8 cellular contexts compared by ENCODE assay signal in the genomic region with DNA sequence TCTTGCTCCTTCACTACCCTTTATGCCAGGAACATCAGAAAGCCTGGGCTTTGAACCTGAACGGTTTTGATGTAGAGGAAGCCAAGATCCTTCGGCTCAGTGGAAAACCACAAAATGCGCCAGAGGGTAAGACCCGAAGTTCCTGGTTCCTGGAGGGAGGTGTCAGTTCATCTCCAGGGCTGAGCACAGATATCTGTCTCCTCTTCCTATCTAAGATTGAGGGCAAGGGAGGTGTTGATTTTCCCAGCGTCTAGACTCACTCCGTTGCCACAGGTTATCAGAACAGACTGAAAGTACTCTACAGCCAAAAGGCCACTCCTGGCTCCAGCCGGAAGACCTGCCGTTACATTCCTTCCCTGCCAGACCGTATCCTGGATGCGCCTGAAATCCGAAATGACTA. TPM values are rescaled to one million over a fixed set of nuclear protein-coding genes. Genes with fewer than 3 reads are reported as not detected.
DNase-seq lines count a peak whose midpoint lies in the region; ATAC-seq and TF ChIP-seq lines count a peak whose summit lies in the region.

No MANE protein-coding gene starts in this region.

- 0 out of 2 replicates have a peak overlapping the region, but pooled peaks have one; percentile 80 for H3K27ac ChIP-seq in HEK293 (ENCODE audit: extremely low read depth, low read depth, low read length)

- CTCF ChIA-PET in HEK293 (lab: Yijun Ruan, JAX) = interaction anchor here (3.2 kb wide), 1 partner anchor 55 kb away, joined by 11 read pairs; no protein-coding TSS in a partner anchor

- peaks cover 42% of the 10 kb centered on the region for H3K4me1 Mint-ChIP-seq in activated T-helper 2 cell treated with anti-CD3 and anti-CD28 coated beads, Interferon-gamma antibody, Interleukin-2, Interleukin-4, amounts not matched to agents 10 μg/mL and 5 μg/mL and 100 μg/mL, durations not matched to agents 14 hours and 24 hours and 36 hours (ENCODE audit: low read depth)

- ATAC-seq in GM18498 (IDR thresholded peaks at IDR 0.05; ENCODE audit: unreplicated experiment) = no peak

- no peaks in the 10 kb centered on the region for H3K27me3 Mint-ChIP-seq in activated T-helper 2 cell treated with anti-CD3 and anti-CD28 coated beads, Interferon-gamma antibody, Interleukin-2, Interleukin-4, amounts not matched to agents 10 μg/mL and 5 μg/mL and 100 μg/mL, durations not matched to agents 14 hours and 24 hours and 36 hours (ENCODE audit: low read depth)

- intact Hi-C loops in activated T-helper 2 cell treated with anti-CD3 and anti-CD28 coated beads, Interferon-gamma antibody, Interleukin-2, Interleukin-4, amounts not matched to agents 10 μg/mL and 5 μg/mL and 100 μg/mL, durations not matched to agents 14 hours and 24 hours and 36 hours (cut with micrococcal nuclease) = loop anchor here (10.0 kb wide), 2 partner anchors 95 to 675 kb away; partner anchors contain the start of genes HYI and YBX1

- no peaks in the 10 kb centered on the region for H3K9me3 ChIP-seq in HEK293 (ENCODE audit: control insufficient read depth, insufficient read depth, low read depth, low read length)

- no peak for TF ChIP-seq CTCF in AG10803 (conservative IDR thresholded peaks at IDR 0.05; ENCODE audit: low read length)
- TF ChIP-seq CTCF in HEK293 (tag by site-specific recombination; IDR thresholded peaks at IDR 0.05) = no peak

- H3K4me1 ChIP-seq in HEK293 (ENCODE audit: control insufficient read depth, insufficient read depth, low read length) = peaks cover 6% of the 10 kb centered on the region

- DNase-seq in AG10803 (ENCODE audit: low read depth) (no peak), kidney glomerular epithelial cell (lab: John Stamatoyannopoulos, UW) (peak; percentile 26), HuH-7.5 (ENCODE audit: low spot score) (no peak), GF-D8 (lab: John Stamatoyannopoulos, UW) (no peak), H4 (ENCODE audit: low spot score) (no peak)
- no peak for DNase-seq in activated T-helper 2 cell treated with anti-CD3 and anti-CD28 coated beads, Interferon-gamma antibody, Interleukin-2, Interleukin-4, amounts not matched to agents 10 μg/mL and 5 μg/mL and 100 μg/mL, durations not matched to agents 14 hours and 24 hours and 36 hours (ENCODE audit: low spot score)

- H3K36me3 Mint-ChIP-seq in activated T-helper 2 cell treated with anti-CD3 and anti-CD28 coated beads, Interferon-gamma antibody, Interleukin-2, Interleukin-4, amounts not matched to agents 10 μg/mL and 5 μg/mL and 100 μg/mL, durations not matched to agents 14 hours and 24 hours and 36 hours (ENCODE audit: low read depth) = peaks cover 64% of the 10 kb centered on the region

- H3K36me3 ChIP-seq in HEK293 (ENCODE audit: control insufficient read depth in 2 of 2, insufficient read depth in 1 of 2, low read length in 2 of 2) = peaks cover 17 to 56% of the 10 kb centered on the region in 2 experiments

- no peaks in the 10 kb centered on the region for H3K9me3 Mint-ChIP-seq in activated T-helper 2 cell treated with anti-CD3 and anti-CD28 coated beads, Interferon-gamma antibody, Interleukin-2, Interleukin-4, amounts not matched to agents 10 μg/mL and 5 μg/mL and 100 μg/mL, durations not matched to agents 14 hours and 24 hours and 36 hours

- H3K4me3 ChIP-seq in AG10803 (ENCODE audit: low read length) (peak overlapping the region; percentile 68), HEK293 (ENCODE audit: low read depth, low read length) (peak overlapping the region; percentile 86)

- H3K4me3 Mint-ChIP-seq in activated T-helper 2 cell treated with anti-CD3 and anti-CD28 coated beads, Interferon-gamma antibody, Interleukin-2, Interleukin-4, amounts not matched to agents 10 μg/mL and 5 μg/mL and 100 μg/mL, durations not matched to agents 14 hours and 24 hours and 36 hours (ENCODE audit: low read depth) = peak overlapping the region; percentile 93

- POLR2A ChIA-PET in HEK293 (lab: Yijun Ruan, JAX) = interaction anchor here (0.7 to 2.0 kb wide), 3 partner anchors 8 to 12 kb away, joined by 5 to 34 read pairs (median 5); partner anchors contain the start of gene ELOVL1

- H3K27ac Mint-ChIP-seq in activated T-helper 2 cell treated with anti-CD3 and anti-CD28 coated beads, Interferon-gamma antibody, Interleukin-2, Interleukin-4, amounts not matched to agents 10 μg/mL and 5 μg/mL and 100 μg/mL, durations not matched to agents 14 hours and 24 hours and 36 hours = peak overlapping the region; percentile 64

TF ChIP-seq in HEK293, 187 proteins besides CTCF, POLR2A, EP300 and RAD21:
- TF ChIP-seq, protein P1, sequence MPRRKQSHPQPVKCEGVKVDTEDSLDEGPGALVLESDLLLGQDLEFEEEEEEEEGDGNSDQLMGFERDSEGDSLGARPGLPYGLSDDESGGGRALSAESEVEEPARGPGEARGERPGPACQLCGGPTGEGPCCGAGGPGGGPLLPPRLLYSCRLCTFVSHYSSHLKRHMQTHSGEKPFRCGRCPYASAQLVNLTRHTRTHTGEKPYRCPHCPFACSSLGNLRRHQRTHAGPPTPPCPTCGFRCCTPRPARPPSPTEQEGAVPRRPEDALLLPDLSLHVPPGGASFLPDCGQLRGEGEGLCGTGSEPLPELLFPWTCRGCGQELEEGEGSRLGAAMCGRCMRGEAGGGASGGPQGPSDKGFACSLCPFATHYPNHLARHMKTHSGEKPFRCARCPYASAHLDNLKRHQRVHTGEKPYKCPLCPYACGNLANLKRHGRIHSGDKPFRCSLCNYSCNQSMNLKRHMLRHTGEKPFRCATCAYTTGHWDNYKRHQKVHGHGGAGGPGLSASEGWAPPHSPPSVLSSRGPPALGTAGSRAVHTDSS (tag by site-specific recombination; IDR thresholded peaks at IDR 0.05) = no peak
- TF ChIP-seq ZNF580 (tag by site-specific recombination; IDR thresholded peaks at IDR 0.05) (no peak), ZNF302 (tag by site-specific recombination; IDR thresholded peaks at IDR 0.05; ENCODE audit: low read depth) (no peak), ZNF473 (tag by site-specific recombination; IDR thresholded peaks at IDR 0.05) (no peak), ZFHX2 (tag by site-specific recombination; conservative IDR thresholded peaks at IDR 0.05) (no peak), ZNF394 (tag by site-specific recombination; IDR thresholded peaks at IDR 0.05; ENCODE audit: borderline replicate concordance) (no peak), MEIS1 (CRISPR knock-in tag; IDR thresholded peaks at IDR 0.05; ENCODE audit: borderline replicate concordance) (no peak), ZNF175 (tag by site-specific recombination; IDR thresholded peaks at IDR 0.05) (no peak), ZNF354C (tag by site-specific recombination; IDR thresholded peaks at IDR 0.05; ENCODE audit: borderline replicate concordance, low read depth) (no peak)
- TF ChIP-seq, protein P2, sequence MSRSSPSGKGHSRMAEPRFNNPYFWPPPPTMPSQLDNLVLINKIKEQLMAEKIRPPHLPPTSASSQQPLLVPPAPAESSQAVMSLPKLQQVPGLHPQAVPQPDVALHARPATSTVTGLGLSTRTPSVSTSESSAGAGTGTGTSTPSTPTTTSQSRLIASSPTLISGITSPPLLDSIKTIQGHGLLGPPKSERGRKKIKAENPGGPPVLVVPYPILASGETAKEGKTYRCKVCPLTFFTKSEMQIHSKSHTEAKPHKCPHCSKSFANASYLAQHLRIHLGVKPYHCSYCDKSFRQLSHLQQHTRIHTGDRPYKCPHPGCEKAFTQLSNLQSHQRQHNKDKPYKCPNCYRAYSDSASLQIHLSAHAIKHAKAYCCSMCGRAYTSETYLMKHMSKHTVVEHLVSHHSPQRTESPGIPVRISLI (tag by site-specific recombination; IDR thresholded peaks at IDR 0.05) = no peak

RNA-seq across cellular contexts. Expression of gene CDC20, which starts 0.9 kb away (rescaled TPM):
- total RNA-seq in activated T-helper 2 cell treated with anti-CD3 and anti-CD28 coated beads, Interferon-gamma antibody, Interleukin-2, Interleukin-4, amounts not matched to agents 10 μg/mL and 5 μg/mL and 100 μg/mL, durations not matched to agents 14 hours and 24 hours and 36 hours = 125 and 128 TPM in 2 replicates
- 313 and 327 TPM in 2 replicates for total RNA-seq in H4 (2014; rRNA removed; shearing (Covaris generic))

RNA-seq across cellular contexts. Expression of gene ELOVL1, which starts 8.1 kb away (rescaled TPM):
- total RNA-seq in activated T-helper 2 cell treated with anti-CD3 and anti-CD28 coated beads, Interferon-gamma antibody, Interleukin-2, Interleukin-4, amounts not matched to agents 10 μg/mL and 5 μg/mL and 100 μg/mL, durations not matched to agents 14 hours and 24 hours and 36 hours = 82.7 and 83.6 TPM in 2 replicates
- 120 and 138 TPM in 2 replicates for total RNA-seq in H4 (2014; rRNA removed; shearing (Covaris generic))

RNA-seq across cellular contexts. Expression of gene MPL, which starts 22.1 kb away (rescaled TPM):
- total RNA-seq in activated T-helper 2 cell treated with anti-CD3 and anti-CD28 coated beads, Interferon-gamma antibody, Interleukin-2, Interleukin-4, amounts not matched to agents 10 μg/mL and 5 μg/mL and 100 μg/mL, durations not matched to agents 14 hours and 24 hours and 36 hours = not detected in 2 replicates
- not detected in 2 replicates for total RNA-seq in H4 (2014; rRNA removed; shearing (Covaris generic))

RNA-seq across cellular contexts. Expression of gene MED8, which starts 29.9 kb away (rescaled TPM):
- 40.8 and 41.6 TPM in 2 replicates for total RNA-seq in activated T-helper 2 cell treated with anti-CD3 and anti-CD28 coated beads, Interferon-gamma antibody, Interleukin-2, Interleukin-4, amounts not matched to agents 10 μg/mL and 5 μg/mL and 100 μg/mL, durations not matched to agents 14 hours and 24 hours and 36 hours
- 113 and 119 TPM in 2 replicates for total RNA-seq in H4 (2014; rRNA removed; shearing (Covaris generic))

RNA-seq across cellular contexts. Expression of gene SZT2, which starts 30.0 kb away (rescaled TPM):
- 56.6 and 58.4 TPM in 2 replicates for total RNA-seq in activated T-helper 2 cell treated with anti-CD3 and anti-CD28 coated beads, Interferon-gamma antibody, Interleukin-2, Interleukin-4, amounts not matched to agents 10 μg/mL and 5 μg/mL and 100 μg/mL, durations not matched to agents 14 hours and 24 hours and 36 hours
- total RNA-seq in H4 (2014; rRNA removed; shearing (Covaris generic)) = 4.2 and 6.3 TPM in 2 replicates
